In genomic region chr18:22324191-22325131, GRCh38 we compare ENCODE assay signal across 8 cellular contexts.
DNase-seq lines count a peak whose midpoint lies in the region; ATAC-seq and TF ChIP-seq lines count a peak whose summit lies in the region.

No MANE protein-coding gene starts in this region.

- TF ChIP-seq POLR2A in sigmoid colon (IDR thresholded peaks at IDR 0.05), result no peak

- H3K27me3 ChIP-seq in H7 (ENCODE audit: control insufficient read depth, insufficient read depth, low read length) (peaks cover 20% of the 10 kb centered on the region), sigmoid colon (no peaks in the 10 kb centered on the region)

- no peak for ATAC-seq in GM21737 (IDR thresholded peaks at IDR 0.05; ENCODE audit: unreplicated experiment)

- intact Hi-C loops in sigmoid colon (cut with DNase I), result loop anchor here (10.0 kb wide), 1 partner anchor 240 kb away; no protein-coding TSS in a partner anchor

- TF ChIP-seq EP300 in sigmoid colon (IDR thresholded peaks at IDR 0.05), result no peak

- H3K9me3 ChIP-seq in sigmoid colon, result no peaks in the 10 kb centered on the region

- H3K27ac ChIP-seq in sigmoid colon, result no peak overlapping the region

- TF ChIP-seq CTCF in sigmoid colon (IDR thresholded peaks at IDR 0.05), result peak in 1 of 4 experiments; percentile 13

- H3K4me3 ChIP-seq in H7 (ENCODE audit: insufficient read depth, low read depth, low read length) (peak overlapping the region; percentile 32), sigmoid colon (peak overlapping the region in 3 of 4 donors; percentile 7 to 21 (median 20))

- H3K4me1 ChIP-seq in sigmoid colon, result peaks cover 0 to 11% (median 8%) of the 10 kb centered on the region in 4 donors

- WGBS in sigmoid colon, 2 donors, result 17 to 39% methylated on average over 30 of the region's 30 CpGs

- no peaks in the 10 kb centered on the region for H3K36me3 ChIP-seq in H7 (replicated peaks; ENCODE audit: control insufficient read depth, insufficient read depth, low read length)
- H3K36me3 ChIP-seq in sigmoid colon, result no peaks in the 10 kb centered on the region

- peak; percentile 71 for DNase-seq in H7
- DNase-seq in astrocyte of the hippocampus (ENCODE audit: low read depth, low spot score), result peak; percentile 71
- peak; percentile 65 for DNase-seq in iPS-NIHi11 (ENCODE audit: low spot score)
- DNase-seq in sigmoid colon, result no peak
- no peak for DNase-seq in stimulated activated CD4-positive, alpha-beta T cell treated with anti-CD3 and anti-CD28 coated beads, Interleukin-4, amount 100 ng/mL, for 24 hours
- no peak for DNase-seq in activated CD4-positive, alpha-beta T cell treated with anti-CD3 and anti-CD28 coated beads, Interleukin-2, amount 50 U/mL, for 4 hours
- no peak for DNase-seq in AML-193 (lab: John Stamatoyannopoulos, UW)

Comparison
In these comparisons a context has a peak if more than half of its experiments do, and no peak if none do; other contexts are left out.
1. DNase-seq: peak in H7 (single experiment), astrocyte of the hippocampus (single experiment) and iPS-NIHi11 (single experiment); none in sigmoid colon (single experiment), stimulated activated CD4-positive, alpha-beta T cell treated with anti-CD3 and anti-CD28 coated beads, Interleukin-4, amount 100 ng/mL, for 24 hours (single experiment), activated CD4-positive, alpha-beta T cell treated with anti-CD3 and anti-CD28 coated beads, Interleukin-2, amount 50 U/mL, for 4 hours (0 of 2) and AML-193 (0 of 2).